In genomic region chr2:212727751-212728150, GRCh38 we compare ENCODE assay signal across 11 cellular contexts.
DNase-seq lines count a peak whose midpoint lies in the region; ATAC-seq and TF ChIP-seq lines count a peak whose summit lies in the region.
"Had no signal": no experiment of that assay in that cellular context is flagged by ENCODE, and none has a peak within 500 bp of the region (broad histone marks: within the 10 kb centered on the region; RNA-seq: fewer than 3 reads in every experiment).

No MANE protein-coding gene starts in this region.

- peaks cover 32% of the 10 kb centered on the region for H3K4me1 Mint-ChIP-seq in activated T-cell treated with anti-CD3 and anti-CD28 coated beads, Interleukin-2, amount 50 U/mL, for 24 hours (ENCODE audit: low read depth)

- ATAC-seq in GM21825 (IDR thresholded peaks at IDR 0.05; ENCODE audit: unreplicated experiment) (peak; percentile 56), HG03442 (IDR thresholded peaks at IDR 0.05; ENCODE audit: unreplicated experiment) (peak; percentile 41)

- H2AFZ ChIP-seq in smooth muscle cell (ENCODE audit: low read depth): peak overlapping the region; percentile 23

- H3K79me2 ChIP-seq in smooth muscle cell (ENCODE audit: low read depth): no peaks in the 10 kb centered on the region

- no peak for TF ChIP-seq CTCF in smooth muscle cell (IDR thresholded peaks at IDR 0.05; ENCODE audit: borderline replicate concordance, insufficient read depth, poor library complexity, severe bottlenecking)

- no peak overlapping the region for H3K4me3 ChIP-seq in smooth muscle cell
- H3K4me3 ChIP-seq: spleen had no signal

- H3K36me3 ChIP-seq in smooth muscle cell (ENCODE audit: low read depth): no peaks in the 10 kb centered on the region
- H3K36me3 ChIP-seq: spleen had no signal

- no peak overlapping the region for H3K9ac ChIP-seq in smooth muscle cell (ENCODE audit: low read depth)

- H3K27ac ChIP-seq in smooth muscle cell (ENCODE audit: low read depth): no peak overlapping the region
- H3K27ac ChIP-seq: spleen had no signal

- H3K27me3 Mint-ChIP-seq in activated T-cell treated with anti-CD3 and anti-CD28 coated beads, Interleukin-2, amount 50 U/mL, for 24 hours: no peaks in the 10 kb centered on the region
- H3K27me3 Mint-ChIP-seq: central memory CD8-positive, alpha-beta T cell had no signal

- H3K4me1 ChIP-seq in smooth muscle cell (ENCODE audit: low read depth): no peaks in the 10 kb centered on the region
- H3K4me1 ChIP-seq: spleen had no signal

- H3K27ac Mint-ChIP-seq in activated T-cell treated with anti-CD3 and anti-CD28 coated beads, Interleukin-2, amount 50 U/mL, for 24 hours: peak overlapping the region; percentile 27

- no peaks in the 10 kb centered on the region for H4K20me1 ChIP-seq in smooth muscle cell (ENCODE audit: low read depth)

- WGBS in smooth muscle cell (ENCODE audit: low lambda C conversion rate): 98% methylated on average over 3 of the region's 3 CpGs

- no peaks in the 10 kb centered on the region for H3K36me3 Mint-ChIP-seq in activated T-cell treated with anti-CD3 and anti-CD28 coated beads, Interleukin-2, amount 50 U/mL, for 24 hours (ENCODE audit: low read depth)

- no peaks in the 10 kb centered on the region for H3K9me3 ChIP-seq in smooth muscle cell (replicated peaks; ENCODE audit: low read depth)
- H3K9me3 ChIP-seq: spleen had no signal

- no peaks in the 10 kb centered on the region for H3K27me3 ChIP-seq in smooth muscle cell (ENCODE audit: low read depth)
- H3K27me3 ChIP-seq: spleen had no signal

- no peaks in the 10 kb centered on the region for H3F3A ChIP-seq in smooth muscle cell (ENCODE audit: low read depth)

- no peak overlapping the region for H3K4me3 Mint-ChIP-seq in activated T-cell treated with anti-CD3 and anti-CD28 coated beads, Interleukin-2, amount 50 U/mL, for 24 hours
- H3K4me3 Mint-ChIP-seq: central memory CD8-positive, alpha-beta T cell had no signal

- DNase-seq in activated T-cell treated with anti-CD3 and anti-CD28 coated beads, Interleukin-2, amount 50 U/mL, for 24 hours: no peak
- DNase-seq in activated T-cell treated with anti-CD3 and anti-CD28 coated beads, Interleukin-2, amount 50 U/mL, for 1 hour: no peak
- DNase-seq in smooth muscle cell (lab: John Stamatoyannopoulos, UW; ENCODE audit: unreplicated experiment) (no peak), DMS153 (lab: John Stamatoyannopoulos, UW) (no peak)
- DNase-seq in stimulated activated naive CD4-positive, alpha-beta T cell (lab: John Stamatoyannopoulos, UW): no peak
- no peak for DNase-seq in stimulated activated CD4-positive, alpha-beta T cell treated with anti-CD3 and anti-CD28 coated beads, Interleukin-4, amount 100 ng/mL, for 4 hours
- DNase-seq: NCI-H2081 treated with DMSO at 0.1 percent for 48 hours, spleen had no signal

- H3K9me3 Mint-ChIP-seq in activated T-cell treated with anti-CD3 and anti-CD28 coated beads, Interleukin-2, amount 50 U/mL, for 24 hours: no peaks in the 10 kb centered on the region
- H3K9me3 Mint-ChIP-seq: central memory CD8-positive, alpha-beta T cell had no signal

- no peak overlapping the region for H3K4me2 ChIP-seq in smooth muscle cell
